ENCODE assay signal across 9 cellular contexts in genomic region chr6:35973670-35974222, GRCh38. TPM values are rescaled to one million over a fixed set of nuclear protein-coding genes. Genes with fewer than 3 reads are reported as not detected.
A peak's percentile ranks its signal among the peaks of the same experiment; 100 is the strongest.
DNase-seq lines count a peak whose midpoint lies in the region; ATAC-seq and TF ChIP-seq lines count a peak whose summit lies in the region.
"Had no signal": no experiment of that assay in that cellular context is flagged by ENCODE, and none has a peak within 500 bp of the region (broad histone marks: within the 10 kb centered on the region; RNA-seq: fewer than 3 reads in every experiment).

No MANE protein-coding gene starts in this region.

- peak; percentile 91 for ATAC-seq in GM19025 (IDR thresholded peaks at IDR 0.05; ENCODE audit: low read depth, unreplicated experiment)
- ATAC-seq in HG03442 (IDR thresholded peaks at IDR 0.05; ENCODE audit: unreplicated experiment), result peak; percentile 81
- ATAC-seq in GM21423 (IDR thresholded peaks at IDR 0.05; ENCODE audit: unreplicated experiment), result no peak

- TF ChIP-seq CTCF in Caco-2 (IDR thresholded peaks at IDR 0.05; ENCODE audit: insufficient read depth in 1 of 2, low read depth in 1 of 2, low read length in 1 of 2, severe bottlenecking in 1 of 2, unreplicated experiment in 1 of 2) (no peak), cardiac fibroblast (IDR thresholded peaks at IDR 0.05; ENCODE audit: low read depth, low read length) (no peak), sigmoid colon (IDR thresholded peaks at IDR 0.05) (no peak), ovary (IDR thresholded peaks at IDR 0.05) (no peak)

- no peak overlapping the region for H3K4me3 Mint-ChIP-seq in Caco-2 (ENCODE audit: unreplicated experiment)

- no peaks in the 10 kb centered on the region for H3K27me3 Mint-ChIP-seq in Caco-2 (ENCODE audit: insufficient read depth, unreplicated experiment)

- H3K36me3 Mint-ChIP-seq in Caco-2 (ENCODE audit: insufficient read depth, unreplicated experiment), result peaks cover 6% of the 10 kb centered on the region

- peaks cover 22% of the 10 kb centered on the region for H3K4me1 ChIP-seq in Caco-2
- H3K4me1 ChIP-seq in sigmoid colon, result peaks cover 0 to 11% (median 6%) of the 10 kb centered on the region in 4 donors
- H3K4me1 ChIP-seq in ovary (ENCODE audit: insufficient read depth), result no peaks in the 10 kb centered on the region

- TF ChIP-seq POLR2A in sigmoid colon (IDR thresholded peaks at IDR 0.05) (no peak), ovary (IDR thresholded peaks at IDR 0.05) (no peak)

- no peak overlapping the region for H3K27ac ChIP-seq in sigmoid colon
- no peak overlapping the region for H3K27ac ChIP-seq in ovary

- peaks cover 21% of the 10 kb centered on the region for H3K4me1 Mint-ChIP-seq in Caco-2 (ENCODE audit: low read depth, unreplicated experiment)

- H3K27ac Mint-ChIP-seq in Caco-2 (ENCODE audit: unreplicated experiment), result no peak overlapping the region

- TF ChIP-seq EP300 in sigmoid colon (IDR thresholded peaks at IDR 0.05), result no peak
- TF ChIP-seq EP300 in ovary (IDR thresholded peaks at IDR 0.05), result no peak

- DNase-seq in Caco-2, result peak; percentile 13 to 64
- DNase-seq in cardiac fibroblast (ENCODE audit: low read depth in 2 of 2), result peak; percentile 5 to 7
- DNase-seq in sigmoid colon, result no peak
- DNase-seq in NCI-H774 (lab: John Stamatoyannopoulos, UW), result no peak
- DNase-seq in ovary, result no peak

- intact Hi-C loops in Caco-2 (cut with micrococcal nuclease; ENCODE audit: unreplicated experiment), result no loop called here
- intact Hi-C loops in sigmoid colon (cut with DNase I), result no loop called here
- intact Hi-C loops in ovary (cut with DNase I), result no loop called here

- POLR2A ChIA-PET in Caco-2 (lab: Charles Lee), result no interaction called here

- CTCF ChIA-PET in Caco-2 (lab: Charles Lee), result no interaction called here

- no TSS peak for BruUV-seq in Caco-2 (replicated peaks; lab: Mats Ljungman, UMichigan)

- no peak overlapping the region for H3K4me3 ChIP-seq in Caco-2 (ENCODE audit: low read depth, low read length)
- H3K4me3 ChIP-seq in cardiac fibroblast (replicated peaks in 1 of 2; ENCODE audit: low read depth in 2 of 2, low read length in 2 of 2), result no peak overlapping the region
- no peak overlapping the region for H3K4me3 ChIP-seq in sigmoid colon
- no peak overlapping the region for H3K4me3 ChIP-seq in ovary

- WGBS in sigmoid colon, 2 donors, result 55 to 73% methylated on average over 9 of the region's 9 CpGs
- WGBS in ovary, 3 donors, result 85 to 89% (median 86%) methylated on average over 9 of the region's 9 CpGs

- no peaks in the 10 kb centered on the region for H3K36me3 ChIP-seq in Caco-2 (ENCODE audit: control insufficient read depth, insufficient read depth, low read length)
- H3K36me3 ChIP-seq in sigmoid colon, result no peaks in the 10 kb centered on the region
- no peaks in the 10 kb centered on the region for H3K36me3 ChIP-seq in ovary

- no peaks in the 10 kb centered on the region for H3K9me3 Mint-ChIP-seq in Caco-2 (ENCODE audit: unreplicated experiment)

- no peaks in the 10 kb centered on the region for H3K27me3 ChIP-seq in Caco-2 (replicated peaks; ENCODE audit: control insufficient read depth, insufficient read depth, low read length)
- H3K27me3 ChIP-seq in sigmoid colon, result no peaks in the 10 kb centered on the region
- no peaks in the 10 kb centered on the region for H3K27me3 ChIP-seq in ovary

- H3K9me3 ChIP-seq in Caco-2, result no peaks in the 10 kb centered on the region
- no peaks in the 10 kb centered on the region for H3K9me3 ChIP-seq in sigmoid colon
- no peaks in the 10 kb centered on the region for H3K9me3 ChIP-seq in ovary

RNA-seq across cellular contexts. Expression of gene SLC26A8, which starts 50.7 kb away (rescaled TPM):
- total RNA-seq in Caco-2 (2022) (1.4 and 1.8 TPM in 2 replicates), sigmoid colon (not detected), ovary (under 1 TPM in 3 of 7 donors, not detected in 4; 0.10 to 0.17 (median 0.12) TPM)
- polyA plus RNA-seq in sigmoid colon (under 1 TPM in 1 of 3 donors, not detected in 2; 0.10 TPM), ovary (under 1 TPM; 0.07 to 0.10 TPM)
- total RNA-seq: T-helper 2 cell treated with Interferon-gamma antibody and Interleukin-4, amounts not matched to agents 100 ng/mL and 5 ng/mL, for 36 hours had no signal

RNA-seq across cellular contexts. Expression of gene SRPK1, which starts 52.8 kb away (rescaled TPM):
- total RNA-seq in Caco-2 (2022) (114 and 124 TPM in 2 replicates), sigmoid colon (10 to 100 TPM; 25.7 to 47.9 (median 40.8) TPM), ovary (10 to 100 TPM; 21.1 to 28.4 (median 23.5) TPM)
- polyA plus RNA-seq in sigmoid colon (10 to 100 TPM; 17.4 to 36.6 (median 34.7) TPM), ovary (10 to 100 TPM in 1 of 2 donors, 1 to 10 TPM in 1; 7.3 to 18.5 TPM)

RNA-seq across cellular contexts. Expression of gene MAPK14, which starts 53.9 kb away (rescaled TPM):
- 69.3 and 72.0 TPM in 2 replicates for total RNA-seq in Caco-2 (2022)
- total RNA-seq in sigmoid colon, result 10 to 100 TPM; 61.9 to 91.1 (median 67.7) TPM
- polyA plus RNA-seq in sigmoid colon, result 10 to 100 TPM; 30.8 to 35.1 (median 31.8) TPM
- 10 to 100 TPM; 28.1 to 58.8 (median 37.1) TPM for total RNA-seq in ovary
- polyA plus RNA-seq in ovary, result 10 to 100 TPM; 18.6 to 54.4 TPM

Comparison
In these comparisons a context has a peak if more than half of its experiments do, and no peak if none do; other contexts are left out.
1. DNase-seq: peak in Caco-2 (2 of 2) and cardiac fibroblast (2 of 2); none in sigmoid colon (single experiment), NCI-H774 (single experiment) and ovary (0 of 5).